In genomic region chr6:20341564-20341963, GRCh38 we compare ENCODE assay signal across 21 cellular contexts.
DNase-seq lines count a peak whose midpoint lies in the region; ATAC-seq and TF ChIP-seq lines count a peak whose summit lies in the region.
"Had no signal": no experiment of that assay in that cellular context is flagged by ENCODE, and none has a peak within 500 bp of the region (broad histone marks: within the 10 kb centered on the region; RNA-seq: fewer than 3 reads in every experiment).

No MANE protein-coding gene starts in this region.

- CTCF ChIA-PET in MCF 10A (lab: Yijun Ruan, JAX): interaction anchor here (0.7 kb wide), 1 partner anchor 1108 kb away, joined by 3 read pairs; no protein-coding TSS in a partner anchor

- TF ChIP-seq CTCF in MCF 10A (IDR thresholded peaks at IDR 0.05; ENCODE audit: unreplicated experiment): no peak
- no peak for TF ChIP-seq CTCF in breast epithelium (IDR thresholded peaks at IDR 0.05)
- no peak for TF ChIP-seq CTCF in mucosa of descending colon (IDR thresholded peaks at IDR 0.05)
- TF ChIP-seq CTCF in gastrocnemius medialis (IDR thresholded peaks at IDR 0.05 in 4 of 5, conservative IDR thresholded peaks at IDR 0.05 in 1 of 5): no peak
- no peak for TF ChIP-seq CTCF in lower lobe of right lung (IDR thresholded peaks at IDR 0.05)

- DNase-seq in MCF 10A (ENCODE audit: unreplicated experiment) (peak; percentile 42), breast epithelium (ENCODE audit: low spot score in 2 of 2) (no peak), mucosa of descending colon (no peak), gastrocnemius medialis (peak; percentile 28), NAMALWA (ENCODE audit: low spot score) (no peak), lower lobe of right lung (no peak)
- DNase-seq: 8988T; ACHN; AML-193; C1 segment of cervical spinal cord; Calu3; CD4-positive, alpha-beta memory T cell; COR-L47; DMS53; DMS79 treated with DMSO at 0.1 percent for 48 hours; GF-D8; GOT3; HFFc6 had no signal

- no TSS peak for BruUV-seq in MCF 10A (replicated peaks; lab: Mats Ljungman, UMichigan)

- H3K9me3 ChIP-seq in breast epithelium (no peaks in the 10 kb centered on the region), mucosa of descending colon (no peaks in the 10 kb centered on the region), gastrocnemius medialis (no peaks in the 10 kb centered on the region), lower lobe of right lung (no peaks in the 10 kb centered on the region)
- H3K9me3 ChIP-seq: A549, HAP-1 had no signal

- H3K4me1 Mint-ChIP-seq in MCF 10A (ENCODE audit: insufficient read depth, unreplicated experiment): no peaks in the 10 kb centered on the region

- H3K27me3 ChIP-seq in breast epithelium (no peaks in the 10 kb centered on the region), gastrocnemius medialis (no peaks in the 10 kb centered on the region), lower lobe of right lung (ENCODE audit: low read depth) (no peaks in the 10 kb centered on the region)

- H3K27ac ChIP-seq in breast epithelium (no peak overlapping the region), gastrocnemius medialis (no peak overlapping the region), lower lobe of right lung (no peak overlapping the region)
- H3K27ac ChIP-seq: A549 had no signal

- no peaks in the 10 kb centered on the region for H3K27me3 Mint-ChIP-seq in MCF 10A (ENCODE audit: insufficient read depth, unreplicated experiment)
- H3K27me3 Mint-ChIP-seq: CD4-positive, alpha-beta memory T cell had no signal

- TF ChIP-seq POLR2A in breast epithelium (IDR thresholded peaks at IDR 0.05) (no peak), gastrocnemius medialis (IDR thresholded peaks at IDR 0.05) (no peak)

- H3K4me3 Mint-ChIP-seq in MCF 10A (ENCODE audit: unreplicated experiment): no peak overlapping the region
- H3K4me3 Mint-ChIP-seq: CD4-positive, alpha-beta memory T cell; HFFc6 had no signal

- no peaks in the 10 kb centered on the region for H3K9me3 Mint-ChIP-seq in MCF 10A (ENCODE audit: unreplicated experiment)
- H3K9me3 Mint-ChIP-seq: HFFc6 had no signal

- H3K36me3 ChIP-seq in breast epithelium (no peaks in the 10 kb centered on the region), mucosa of descending colon (ENCODE audit: low read depth) (no peaks in the 10 kb centered on the region), gastrocnemius medialis (no peaks in the 10 kb centered on the region), lower lobe of right lung (no peaks in the 10 kb centered on the region)
- H3K36me3 ChIP-seq: HAP-1 had no signal

- no peak overlapping the region for H3K27ac Mint-ChIP-seq in MCF 10A (ENCODE audit: low read depth, unreplicated experiment)
- H3K27ac Mint-ChIP-seq: CD4-positive, alpha-beta memory T cell; HFFc6 had no signal

- in situ Hi-C loops in gastrocnemius medialis (cut with MboI; ENCODE audit: low sequenced_read_pairs in 4 of 4): no loop called here

- H3K4me1 ChIP-seq in breast epithelium: no peaks in the 10 kb centered on the region
- no peaks in the 10 kb centered on the region for H3K4me1 ChIP-seq in mucosa of descending colon (ENCODE audit: low read depth)
- H3K4me1 ChIP-seq in gastrocnemius medialis: no peaks in the 10 kb centered on the region
- no peaks in the 10 kb centered on the region for H3K4me1 ChIP-seq in lower lobe of right lung
- H3K4me1 ChIP-seq: A549, HAP-1 had no signal

- H3K36me3 Mint-ChIP-seq in MCF 10A (ENCODE audit: insufficient read depth, unreplicated experiment): peaks cover 6% of the 10 kb centered on the region
- H3K36me3 Mint-ChIP-seq: CD4-positive, alpha-beta memory T cell had no signal

- POLR2A ChIA-PET in MCF 10A (lab: Yijun Ruan, JAX): no interaction called here

- ATAC-seq in mucosa of descending colon: peak; percentile 42
- peak; percentile 68 to 85 for ATAC-seq in gastrocnemius medialis
- ATAC-seq in lower lobe of right lung: no peak
- no peak for ATAC-seq in GM18870 (IDR thresholded peaks at IDR 0.05; ENCODE audit: unreplicated experiment)
- ATAC-seq: A549 had no signal

- intact Hi-C loops in MCF 10A (cut with micrococcal nuclease) (no loop called here), breast epithelium (cut with DNase I; ENCODE audit: low total_unique reads) (no loop called here), mucosa of descending colon (cut with DNase I, micrococcal nuclease) (no loop called here), gastrocnemius medialis (cut with DNase I; ENCODE audit: low total_unique reads) (no loop called here), lower lobe of right lung (cut with DNase I) (no loop called here)

- H3K4me3 ChIP-seq in breast epithelium: no peak overlapping the region
- H3K4me3 ChIP-seq in mucosa of descending colon: no peak overlapping the region
- H3K4me3 ChIP-seq in gastrocnemius medialis: no peak overlapping the region
- no peak overlapping the region for H3K4me3 ChIP-seq in lower lobe of right lung
- H3K4me3 ChIP-seq: A549, HAP-1 had no signal

Comparison
In these comparisons a context has a peak if more than half of its experiments do, and no peak if none do; other contexts are left out.
1. DNase-seq: peak in MCF 10A (single experiment) and gastrocnemius medialis (2 of 2); none in breast epithelium (0 of 2), mucosa of descending colon (0 of 3), NAMALWA (single experiment) and lower lobe of right lung (single experiment).
2. ATAC-seq: peak in mucosa of descending colon (single experiment) and gastrocnemius medialis (2 of 2); none in lower lobe of right lung (0 of 2) and GM18870 (single experiment).